1 cellular context compared by ENCODE assay signal in the genomic region with DNA sequence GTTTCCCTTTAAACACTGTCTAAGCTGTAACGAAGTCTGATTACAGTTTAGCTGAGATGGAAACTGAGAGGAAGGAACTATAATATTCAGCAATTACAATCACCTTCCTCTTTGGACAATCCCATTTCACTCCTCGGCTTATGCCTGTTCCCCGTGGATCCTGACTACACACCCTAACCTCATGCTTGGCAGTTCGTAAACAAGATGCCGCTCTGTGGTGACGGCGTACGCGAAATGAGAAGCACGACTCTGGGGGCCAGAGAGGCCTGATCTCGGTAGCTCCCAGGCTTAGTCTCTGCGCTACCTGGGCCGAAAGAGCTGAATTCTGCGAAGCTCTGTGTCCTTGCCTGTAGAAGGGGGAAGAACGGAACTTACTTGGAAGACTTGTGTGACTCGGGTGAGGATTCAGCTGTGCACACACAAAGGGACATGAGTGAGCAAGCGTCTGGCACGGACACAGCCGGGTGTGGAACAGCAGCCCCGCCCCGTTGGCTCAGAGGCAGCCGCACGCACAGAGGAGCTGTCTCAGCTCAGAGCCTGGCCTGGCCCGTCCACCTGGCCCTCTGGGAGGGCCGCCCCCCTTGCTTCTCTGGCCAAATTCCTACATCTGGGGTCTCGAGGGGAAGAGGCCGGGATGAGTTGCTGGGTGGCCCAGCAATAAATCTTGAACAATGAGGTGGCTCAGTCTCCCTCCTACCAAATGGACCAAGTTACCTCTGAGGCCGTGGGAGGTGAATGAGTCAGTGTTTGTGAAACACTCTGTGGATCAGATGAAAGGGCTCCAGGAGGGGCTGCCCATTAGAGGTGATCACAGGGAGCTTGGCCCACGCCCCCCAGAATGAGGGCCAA.
TF ChIP-seq lines count a peak whose summit lies in the region.

No MANE protein-coding gene starts in this region.

TF ChIP-seq in HepG2, 621 proteins besides CTCF, POLR2A, EP300 and RAD21 (continued from another document and continues in another):
- TF ChIP-seq, protein P1, sequence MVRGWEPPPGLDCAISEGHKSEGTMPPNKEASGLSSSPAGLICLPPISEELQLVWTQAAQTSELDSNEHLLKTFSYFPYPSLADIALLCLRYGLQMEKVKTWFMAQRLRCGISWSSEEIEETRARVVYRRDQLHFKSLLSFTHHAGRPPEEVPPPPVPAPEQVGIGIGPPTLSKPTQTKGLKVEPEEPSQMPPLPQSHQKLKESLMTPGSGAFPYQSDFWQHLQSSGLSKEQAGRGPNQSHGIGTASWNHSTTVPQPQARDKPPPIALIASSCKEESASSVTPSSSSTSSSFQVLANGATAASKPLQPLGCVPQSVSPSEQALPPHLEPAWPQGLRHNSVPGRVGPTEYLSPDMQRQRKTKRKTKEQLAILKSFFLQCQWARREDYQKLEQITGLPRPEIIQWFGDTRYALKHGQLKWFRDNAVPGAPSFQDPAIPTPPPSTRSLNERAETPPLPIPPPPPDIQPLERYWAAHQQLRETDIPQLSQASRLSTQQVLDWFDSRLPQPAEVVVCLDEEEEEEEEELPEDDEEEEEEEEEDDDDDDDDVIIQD (CRISPR knock-in tag; IDR thresholded peaks at IDR 0.05; ENCODE audit: low read depth): no peak
- TF ChIP-seq ELF3 (CRISPR knock-in tag; IDR thresholded peaks at IDR 0.05): no peak
- TF ChIP-seq, protein P2, sequence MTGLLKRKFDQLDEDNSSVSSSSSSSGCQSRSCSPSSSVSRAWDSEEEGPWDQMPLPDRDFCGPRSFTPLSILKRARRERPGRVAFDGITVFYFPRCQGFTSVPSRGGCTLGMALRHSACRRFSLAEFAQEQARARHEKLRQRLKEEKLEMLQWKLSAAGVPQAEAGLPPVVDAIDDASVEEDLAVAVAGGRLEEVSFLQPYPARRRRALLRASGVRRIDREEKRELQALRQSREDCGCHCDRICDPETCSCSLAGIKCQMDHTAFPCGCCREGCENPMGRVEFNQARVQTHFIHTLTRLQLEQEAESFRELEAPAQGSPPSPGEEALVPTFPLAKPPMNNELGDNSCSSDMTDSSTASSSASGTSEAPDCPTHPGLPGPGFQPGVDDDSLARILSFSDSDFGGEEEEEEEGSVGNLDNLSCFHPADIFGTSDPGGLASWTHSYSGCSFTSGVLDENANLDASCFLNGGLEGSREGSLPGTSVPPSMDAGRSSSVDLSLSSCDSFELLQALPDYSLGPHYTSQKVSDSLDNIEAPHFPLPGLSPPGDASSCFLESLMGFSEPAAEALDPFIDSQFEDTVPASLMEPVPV (CRISPR knock-in tag; IDR thresholded peaks at IDR 0.05): no peak
- TF ChIP-seq, protein P3, sequence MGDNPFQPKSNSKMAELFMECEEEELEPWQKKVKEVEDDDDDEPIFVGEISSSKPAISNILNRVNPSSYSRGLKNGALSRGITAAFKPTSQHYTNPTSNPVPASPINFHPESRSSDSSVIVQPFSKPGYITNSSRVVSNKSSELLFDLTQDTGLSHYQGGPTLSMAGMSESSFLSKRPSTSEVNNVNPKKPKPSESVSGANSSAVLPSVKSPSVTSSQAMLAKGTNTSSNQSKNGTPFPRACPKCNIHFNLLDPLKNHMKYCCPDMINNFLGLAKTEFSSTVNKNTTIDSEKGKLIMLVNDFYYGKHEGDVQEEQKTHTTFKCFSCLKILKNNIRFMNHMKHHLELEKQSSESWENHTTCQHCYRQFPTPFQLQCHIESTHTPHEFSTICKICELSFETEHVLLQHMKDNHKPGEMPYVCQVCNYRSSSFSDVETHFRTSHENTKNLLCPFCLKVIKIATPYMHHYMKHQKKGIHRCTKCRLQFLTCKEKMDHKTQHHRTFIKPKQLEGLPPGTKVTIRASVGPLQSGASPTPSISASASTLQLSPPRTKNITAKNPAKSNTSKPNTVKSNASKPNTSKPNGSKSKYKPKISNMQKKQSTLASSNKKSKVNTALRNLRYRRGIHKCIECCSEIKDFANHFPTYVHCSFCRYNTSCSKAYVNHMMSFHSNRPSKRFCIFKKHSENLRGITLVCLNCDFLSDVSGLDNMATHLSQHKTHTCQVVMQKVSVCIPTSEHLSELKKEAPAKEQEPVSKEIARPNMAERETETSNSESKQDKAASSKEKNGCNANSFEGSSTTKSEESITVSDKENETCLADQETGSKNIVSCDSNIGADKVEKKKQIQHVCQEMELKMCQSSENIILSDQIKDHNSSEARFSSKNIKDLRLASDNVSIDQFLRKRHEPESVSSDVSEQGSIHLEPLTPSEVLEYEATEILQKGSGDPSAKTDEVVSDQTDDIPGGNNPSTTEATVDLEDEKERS (CRISPR knock-in tag; IDR thresholded peaks at IDR 0.05): peak; percentile 57; the same call in 1 of the 2 replicates
- peak; percentile 46; the same call in 1 of the 2 replicates for TF ChIP-seq EED (CRISPR knock-in tag; IDR thresholded peaks at IDR 0.05)
- TF ChIP-seq, protein P4, sequence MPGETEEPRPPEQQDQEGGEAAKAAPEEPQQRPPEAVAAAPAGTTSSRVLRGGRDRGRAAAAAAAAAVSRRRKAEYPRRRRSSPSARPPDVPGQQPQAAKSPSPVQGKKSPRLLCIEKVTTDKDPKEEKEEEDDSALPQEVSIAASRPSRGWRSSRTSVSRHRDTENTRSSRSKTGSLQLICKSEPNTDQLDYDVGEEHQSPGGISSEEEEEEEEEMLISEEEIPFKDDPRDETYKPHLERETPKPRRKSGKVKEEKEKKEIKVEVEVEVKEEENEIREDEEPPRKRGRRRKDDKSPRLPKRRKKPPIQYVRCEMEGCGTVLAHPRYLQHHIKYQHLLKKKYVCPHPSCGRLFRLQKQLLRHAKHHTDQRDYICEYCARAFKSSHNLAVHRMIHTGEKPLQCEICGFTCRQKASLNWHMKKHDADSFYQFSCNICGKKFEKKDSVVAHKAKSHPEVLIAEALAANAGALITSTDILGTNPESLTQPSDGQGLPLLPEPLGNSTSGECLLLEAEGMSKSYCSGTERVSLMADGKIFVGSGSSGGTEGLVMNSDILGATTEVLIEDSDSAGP (CRISPR knock-in tag; IDR thresholded peaks at IDR 0.05; ENCODE audit: borderline replicate concordance): peak; percentile 39; the same call in 1 of the 2 replicates
- TF ChIP-seq, protein P5, sequence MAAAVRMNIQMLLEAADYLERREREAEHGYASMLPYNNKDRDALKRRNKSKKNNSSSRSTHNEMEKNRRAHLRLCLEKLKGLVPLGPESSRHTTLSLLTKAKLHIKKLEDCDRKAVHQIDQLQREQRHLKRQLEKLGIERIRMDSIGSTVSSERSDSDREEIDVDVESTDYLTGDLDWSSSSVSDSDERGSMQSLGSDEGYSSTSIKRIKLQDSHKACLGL (CRISPR knock-in tag; IDR thresholded peaks at IDR 0.05): peak; percentile 20; the same call in 1 of the 2 replicates
- TF ChIP-seq, protein P6, sequence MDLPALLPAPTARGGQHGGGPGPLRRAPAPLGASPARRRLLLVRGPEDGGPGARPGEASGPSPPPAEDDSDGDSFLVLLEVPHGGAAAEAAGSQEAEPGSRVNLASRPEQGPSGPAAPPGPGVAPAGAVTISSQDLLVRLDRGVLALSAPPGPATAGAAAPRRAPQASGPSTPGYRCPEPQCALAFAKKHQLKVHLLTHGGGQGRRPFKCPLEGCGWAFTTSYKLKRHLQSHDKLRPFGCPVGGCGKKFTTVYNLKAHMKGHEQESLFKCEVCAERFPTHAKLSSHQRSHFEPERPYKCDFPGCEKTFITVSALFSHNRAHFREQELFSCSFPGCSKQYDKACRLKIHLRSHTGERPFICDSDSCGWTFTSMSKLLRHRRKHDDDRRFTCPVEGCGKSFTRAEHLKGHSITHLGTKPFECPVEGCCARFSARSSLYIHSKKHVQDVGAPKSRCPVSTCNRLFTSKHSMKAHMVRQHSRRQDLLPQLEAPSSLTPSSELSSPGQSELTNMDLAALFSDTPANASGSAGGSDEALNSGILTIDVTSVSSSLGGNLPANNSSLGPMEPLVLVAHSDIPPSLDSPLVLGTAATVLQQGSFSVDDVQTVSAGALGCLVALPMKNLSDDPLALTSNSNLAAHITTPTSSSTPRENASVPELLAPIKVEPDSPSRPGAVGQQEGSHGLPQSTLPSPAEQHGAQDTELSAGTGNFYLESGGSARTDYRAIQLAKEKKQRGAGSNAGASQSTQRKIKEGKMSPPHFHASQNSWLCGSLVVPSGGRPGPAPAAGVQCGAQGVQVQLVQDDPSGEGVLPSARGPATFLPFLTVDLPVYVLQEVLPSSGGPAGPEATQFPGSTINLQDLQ (CRISPR knock-in tag; IDR thresholded peaks at IDR 0.05): no peak
- TF ChIP-seq IRF2 (CRISPR knock-in tag; IDR thresholded peaks at IDR 0.05): 0 out of 2 replicates have a peak, but pooled peaks have one; percentile 0
- no peak for TF ChIP-seq SOX6 (IDR thresholded peaks at IDR 0.05)
- TF ChIP-seq SOX6 (CRISPR knock-in tag; IDR thresholded peaks at IDR 0.05): no peak; the same call in 1 of the 2 replicates
- peak; percentile 72 for TF ChIP-seq FOSL2 (CRISPR knock-in tag; IDR thresholded peaks at IDR 0.05)
- TF ChIP-seq IKZF1 (IDR thresholded peaks at IDR 0.05): no peak
- TF ChIP-seq NR2F6 (IDR thresholded peaks at IDR 0.05): no peak
- TF ChIP-seq NR2F6 (CRISPR knock-in tag; IDR thresholded peaks at IDR 0.05): no peak
- TF ChIP-seq TOE1 (CRISPR knock-in tag; IDR thresholded peaks at IDR 0.05): no peak
- TF ChIP-seq ZBTB38 (CRISPR knock-in tag; IDR thresholded peaks at IDR 0.05): 0 out of 2 replicates have a peak, but pooled peaks have one; percentile 9
- no peak for TF ChIP-seq HNF4G (IDR thresholded peaks at IDR 0.05; ENCODE audit: borderline replicate concordance, low read depth, low read length)
- 0 out of 2 replicates have a peak, but pooled peaks have one; percentile 7 for TF ChIP-seq HNF4G (CRISPR knock-in tag; IDR thresholded peaks at IDR 0.05; ENCODE audit: borderline replicate concordance, low read depth)
- TF ChIP-seq, protein P7, sequence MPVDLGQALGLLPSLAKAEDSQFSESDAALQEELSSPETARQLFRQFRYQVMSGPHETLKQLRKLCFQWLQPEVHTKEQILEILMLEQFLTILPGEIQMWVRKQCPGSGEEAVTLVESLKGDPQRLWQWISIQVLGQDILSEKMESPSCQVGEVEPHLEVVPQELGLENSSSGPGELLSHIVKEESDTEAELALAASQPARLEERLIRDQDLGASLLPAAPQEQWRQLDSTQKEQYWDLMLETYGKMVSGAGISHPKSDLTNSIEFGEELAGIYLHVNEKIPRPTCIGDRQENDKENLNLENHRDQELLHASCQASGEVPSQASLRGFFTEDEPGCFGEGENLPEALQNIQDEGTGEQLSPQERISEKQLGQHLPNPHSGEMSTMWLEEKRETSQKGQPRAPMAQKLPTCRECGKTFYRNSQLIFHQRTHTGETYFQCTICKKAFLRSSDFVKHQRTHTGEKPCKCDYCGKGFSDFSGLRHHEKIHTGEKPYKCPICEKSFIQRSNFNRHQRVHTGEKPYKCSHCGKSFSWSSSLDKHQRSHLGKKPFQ (CRISPR knock-in tag; IDR thresholded peaks at IDR 0.05; ENCODE audit: insufficient replicate concordance): peak; percentile 3
- TF ChIP-seq ZNF501 (CRISPR knock-in tag; IDR thresholded peaks at IDR 0.05): 0 out of 2 replicates have a peak, but pooled peaks have one; percentile 14
- TF ChIP-seq ZNF20 (CRISPR knock-in tag; IDR thresholded peaks at IDR 0.05): no peak
- TF ChIP-seq ZNF431 (CRISPR knock-in tag; IDR thresholded peaks at IDR 0.05; ENCODE audit: borderline replicate concordance, low read depth): 0 out of 2 replicates have a peak, but pooled peaks have one; percentile 42
- 0 out of 2 replicates have a peak, but pooled peaks have one; percentile 11 for TF ChIP-seq SP4 (CRISPR knock-in tag; IDR thresholded peaks at IDR 0.05)
- TF ChIP-seq, protein P8, sequence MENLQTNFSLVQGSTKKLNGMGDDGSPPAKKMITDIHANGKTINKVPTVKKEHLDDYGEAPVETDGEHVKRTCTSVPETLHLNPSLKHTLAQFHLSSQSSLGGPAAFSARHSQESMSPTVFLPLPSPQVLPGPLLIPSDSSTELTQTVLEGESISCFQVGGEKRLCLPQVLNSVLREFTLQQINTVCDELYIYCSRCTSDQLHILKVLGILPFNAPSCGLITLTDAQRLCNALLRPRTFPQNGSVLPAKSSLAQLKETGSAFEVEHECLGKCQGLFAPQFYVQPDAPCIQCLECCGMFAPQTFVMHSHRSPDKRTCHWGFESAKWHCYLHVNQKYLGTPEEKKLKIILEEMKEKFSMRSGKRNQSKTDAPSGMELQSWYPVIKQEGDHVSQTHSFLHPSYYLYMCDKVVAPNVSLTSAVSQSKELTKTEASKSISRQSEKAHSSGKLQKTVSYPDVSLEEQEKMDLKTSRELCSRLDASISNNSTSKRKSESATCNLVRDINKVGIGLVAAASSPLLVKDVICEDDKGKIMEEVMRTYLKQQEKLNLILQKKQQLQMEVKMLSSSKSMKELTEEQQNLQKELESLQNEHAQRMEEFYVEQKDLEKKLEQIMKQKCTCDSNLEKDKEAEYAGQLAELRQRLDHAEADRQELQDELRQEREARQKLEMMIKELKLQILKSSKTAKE (CRISPR knock-in tag; IDR thresholded peaks at IDR 0.05; ENCODE audit: borderline replicate concordance): no peak
- TF ChIP-seq CREB1 (IDR thresholded peaks at IDR 0.05): no peak
- no peak for TF ChIP-seq CREB1 (CRISPR knock-in tag; IDR thresholded peaks at IDR 0.05)
- TF ChIP-seq, protein P9, sequence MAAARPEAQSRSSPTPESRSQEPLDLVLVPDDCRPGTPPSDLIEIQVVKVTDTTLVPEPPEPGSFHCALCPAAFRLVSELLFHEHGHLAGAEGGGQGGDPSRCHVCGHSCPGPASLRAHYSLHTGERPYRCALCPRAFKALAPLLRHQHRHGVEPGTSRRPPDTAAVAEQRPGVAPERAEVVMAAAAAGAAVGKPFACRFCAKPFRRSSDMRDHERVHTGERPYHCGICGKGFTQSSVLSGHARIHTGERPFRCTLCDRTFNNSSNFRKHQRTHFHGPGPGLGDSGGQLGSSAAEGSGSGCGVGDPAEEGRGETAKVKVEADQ (CRISPR knock-in tag; IDR thresholded peaks at IDR 0.05; ENCODE audit: borderline replicate concordance): peak; percentile 52; the same call in 1 of the 2 replicates
- TF ChIP-seq SATB2 (CRISPR knock-in tag; IDR thresholded peaks at IDR 0.05): no peak
- peak; percentile 81 for TF ChIP-seq ZMYM3 (CRISPR knock-in tag; IDR thresholded peaks at IDR 0.05)
- no peak for TF ChIP-seq ZFP82 (CRISPR knock-in tag; IDR thresholded peaks at IDR 0.05; ENCODE audit: borderline replicate concordance)
- TF ChIP-seq NFATC3 (CRISPR knock-in tag; IDR thresholded peaks at IDR 0.05): 0 out of 2 replicates have a peak, but pooled peaks have one; percentile 44
- no peak for TF ChIP-seq MEIS2 (CRISPR knock-in tag; IDR thresholded peaks at IDR 0.05)
- TF ChIP-seq BHLHE40 (IDR thresholded peaks at IDR 0.05; ENCODE audit: low read length): no peak
- no peak for TF ChIP-seq SMC3 (IDR thresholded peaks at IDR 0.05; ENCODE audit: low read length)
- TF ChIP-seq TBX2 (CRISPR knock-in tag; IDR thresholded peaks at IDR 0.05; ENCODE audit: borderline replicate concordance): 0 out of 2 replicates have a peak, but pooled peaks have one; percentile 11
- no peak for TF ChIP-seq YEATS4 (CRISPR knock-in tag; IDR thresholded peaks at IDR 0.05; ENCODE audit: borderline replicate concordance)
- TF ChIP-seq POLR2AphosphoS2 (IDR thresholded peaks at IDR 0.05; ENCODE audit: low read depth, low read length): no peak
- TF ChIP-seq SMYD3 (CRISPR knock-in tag; IDR thresholded peaks at IDR 0.05): 0 out of 2 replicates have a peak, but pooled peaks have one; percentile 16
- no peak for TF ChIP-seq MAF1 (CRISPR knock-in tag; IDR thresholded peaks at IDR 0.05; ENCODE audit: borderline replicate concordance)
- TF ChIP-seq TBP (CRISPR knock-in tag; IDR thresholded peaks at IDR 0.05): no peak
- 0 out of 2 replicates have a peak, but pooled peaks have one; percentile 8 for TF ChIP-seq KLF12 (CRISPR knock-in tag; IDR thresholded peaks at IDR 0.05; ENCODE audit: borderline replicate concordance)
- no peak for TF ChIP-seq TRIM24 (CRISPR knock-in tag; IDR thresholded peaks at IDR 0.05)
- TF ChIP-seq NFKB2 (CRISPR knock-in tag; IDR thresholded peaks at IDR 0.05; ENCODE audit: borderline replicate concordance): 0 out of 2 replicates have a peak, but pooled peaks have one; percentile 31
- TF ChIP-seq SALL1 (CRISPR knock-in tag; IDR thresholded peaks at IDR 0.05): 0 out of 2 replicates have a peak, but pooled peaks have one; percentile 19
- no peak for TF ChIP-seq ZFP36 (IDR thresholded peaks at IDR 0.05; ENCODE audit: borderline replicate concordance, low read depth, low read length, partially characterized antibody)
- TF ChIP-seq ZNF564 (CRISPR knock-in tag; IDR thresholded peaks at IDR 0.05): no peak
